In the genomic region with DNA sequence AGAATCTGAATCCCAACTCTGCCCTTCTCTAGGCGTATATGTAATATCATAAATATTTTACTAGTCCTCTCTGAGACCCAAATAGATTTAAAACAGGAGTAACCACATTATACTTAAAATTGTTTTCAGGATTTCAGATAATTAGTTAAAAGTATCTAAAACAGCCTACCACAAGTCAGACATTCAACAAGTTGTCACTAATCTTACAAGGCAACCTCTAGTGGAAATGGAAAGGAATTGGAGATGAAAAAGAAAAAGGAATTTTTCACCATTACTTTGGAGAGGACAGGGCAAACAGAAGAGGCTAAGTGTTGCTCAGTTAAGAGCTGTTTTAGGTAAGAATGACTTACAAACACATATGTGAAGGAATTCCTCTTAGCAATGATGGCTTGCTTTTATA, we compare ENCODE assay signal across 1 cellular context.
TF ChIP-seq lines count a peak whose summit lies in the region.

No MANE protein-coding gene starts in this region.

TF ChIP-seq in GM12878, 131 proteins besides CTCF, POLR2A, EP300 and RAD21:
- TF ChIP-seq FOS (IDR thresholded peaks at IDR 0.05; ENCODE audit: borderline replicate concordance, extremely low read depth, insufficient read length) (no peak), BMI1 (IDR thresholded peaks at IDR 0.05; ENCODE audit: borderline replicate concordance) (no peak), BACH1 (IDR thresholded peaks at IDR 0.05; ENCODE audit: borderline replicate concordance) (no peak), SPI1 (IDR thresholded peaks at IDR 0.05; ENCODE audit: borderline replicate concordance, insufficient read depth, low read depth, low read length) (no peak), SP1 (IDR thresholded peaks at IDR 0.05; ENCODE audit: low read depth, low read length) (no peak), TCF3 (IDR thresholded peaks at IDR 0.05; ENCODE audit: borderline replicate concordance, insufficient read depth, low read depth, low read length) (no peak), SMAD1 (IDR thresholded peaks at IDR 0.05; ENCODE audit: low read depth, partially characterized antibody) (no peak), CHD1 (IDR thresholded peaks at IDR 0.05; ENCODE audit: low read depth, low read length) (no peak), CBX5 (IDR thresholded peaks at IDR 0.05; ENCODE audit: low read depth) (no peak), CBX3 (IDR thresholded peaks at IDR 0.05; ENCODE audit: borderline replicate concordance, low read depth) (no peak), ZBTB40 (IDR thresholded peaks at IDR 0.05; ENCODE audit: borderline replicate concordance) (no peak), BHLHE40 (IDR thresholded peaks at IDR 0.05; ENCODE audit: borderline replicate concordance in 1 of 2, low read depth in 2 of 2, low read length in 1 of 2) (no peak), ATF7 (IDR thresholded peaks at IDR 0.05; ENCODE audit: low read depth) (no peak), KAT2A (conservative IDR thresholded peaks at IDR 0.05; ENCODE audit: control insufficient read depth, low read depth, low read length) (no peak), NFYA (IDR thresholded peaks at IDR 0.05; ENCODE audit: borderline replicate concordance, low read depth, low read length) (no peak), USF2 (IDR thresholded peaks at IDR 0.05; ENCODE audit: borderline replicate concordance, low read depth, low read length) (no peak)
- TF ChIP-seq, protein P1, sequence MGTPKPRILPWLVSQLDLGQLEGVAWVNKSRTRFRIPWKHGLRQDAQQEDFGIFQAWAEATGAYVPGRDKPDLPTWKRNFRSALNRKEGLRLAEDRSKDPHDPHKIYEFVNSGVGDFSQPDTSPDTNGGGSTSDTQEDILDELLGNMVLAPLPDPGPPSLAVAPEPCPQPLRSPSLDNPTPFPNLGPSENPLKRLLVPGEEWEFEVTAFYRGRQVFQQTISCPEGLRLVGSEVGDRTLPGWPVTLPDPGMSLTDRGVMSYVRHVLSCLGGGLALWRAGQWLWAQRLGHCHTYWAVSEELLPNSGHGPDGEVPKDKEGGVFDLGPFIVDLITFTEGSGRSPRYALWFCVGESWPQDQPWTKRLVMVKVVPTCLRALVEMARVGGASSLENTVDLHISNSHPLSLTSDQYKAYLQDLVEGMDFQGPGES (IDR thresholded peaks at IDR 0.05) = no peak
- TF ChIP-seq, protein P2, sequence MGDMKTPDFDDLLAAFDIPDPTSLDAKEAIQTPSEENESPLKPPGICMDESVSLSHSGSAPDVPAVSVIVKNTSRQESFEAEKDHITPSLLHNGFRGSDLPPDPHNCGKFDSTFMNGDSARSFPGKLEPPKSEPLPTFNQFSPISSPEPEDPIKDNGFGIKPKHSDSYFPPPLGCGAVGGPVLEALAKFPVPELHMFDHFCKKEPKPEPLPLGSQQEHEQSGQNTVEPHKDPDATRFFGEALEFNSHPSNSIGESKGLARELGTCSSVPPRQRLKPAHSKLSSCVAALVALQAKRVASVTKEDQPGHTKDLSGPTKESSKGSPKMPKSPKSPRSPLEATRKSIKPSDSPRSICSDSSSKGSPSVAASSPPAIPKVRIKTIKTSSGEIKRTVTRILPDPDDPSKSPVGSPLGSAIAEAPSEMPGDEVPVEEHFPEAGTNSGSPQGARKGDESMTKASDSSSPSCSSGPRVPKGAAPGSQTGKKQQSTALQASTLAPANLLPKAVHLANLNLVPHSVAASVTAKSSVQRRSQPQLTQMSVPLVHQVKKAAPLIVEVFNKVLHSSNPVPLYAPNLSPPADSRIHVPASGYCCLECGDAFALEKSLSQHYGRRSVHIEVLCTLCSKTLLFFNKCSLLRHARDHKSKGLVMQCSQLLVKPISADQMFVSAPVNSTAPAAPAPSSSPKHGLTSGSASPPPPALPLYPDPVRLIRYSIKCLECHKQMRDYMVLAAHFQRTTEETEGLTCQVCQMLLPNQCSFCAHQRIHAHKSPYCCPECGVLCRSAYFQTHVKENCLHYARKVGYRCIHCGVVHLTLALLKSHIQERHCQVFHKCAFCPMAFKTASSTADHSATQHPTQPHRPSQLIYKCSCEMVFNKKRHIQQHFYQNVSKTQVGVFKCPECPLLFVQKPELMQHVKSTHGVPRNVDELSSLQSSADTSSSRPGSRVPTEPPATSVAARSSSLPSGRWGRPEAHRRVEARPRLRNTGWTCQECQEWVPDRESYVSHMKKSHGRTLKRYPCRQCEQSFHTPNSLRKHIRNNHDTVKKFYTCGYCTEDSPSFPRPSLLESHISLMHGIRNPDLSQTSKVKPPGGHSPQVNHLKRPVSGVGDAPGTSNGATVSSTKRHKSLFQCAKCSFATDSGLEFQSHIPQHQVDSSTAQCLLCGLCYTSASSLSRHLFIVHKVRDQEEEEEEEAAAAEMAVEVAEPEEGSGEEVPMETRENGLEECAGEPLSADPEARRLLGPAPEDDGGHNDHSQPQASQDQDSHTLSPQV (IDR thresholded peaks at IDR 0.05) = no peak
TF ChIP-seq in GM12878: peak in this region for 0.
